Comparison of ENCODE assay signal across 14 cellular contexts in genomic region chr6:133682506-133683290, GRCh38.
DNase-seq lines count a peak whose midpoint lies in the region; FAIRE-seq and TF ChIP-seq lines count a peak whose summit lies in the region.
"Had no signal": no experiment of that assay in that cellular context is flagged by ENCODE, and none has a peak within 500 bp of the region (broad histone marks: within the 10 kb centered on the region; RNA-seq: fewer than 3 reads in every experiment).

No MANE protein-coding gene starts in this region.

- no peaks in the 10 kb centered on the region for H3F3A ChIP-seq in SK-N-SH (replicated peaks; ENCODE audit: insufficient read depth)

- no peak for TF ChIP-seq RAD21 in SK-N-SH (IDR thresholded peaks at IDR 0.05; ENCODE audit: low read length)

- FAIRE-seq in endometrium (lab: Jason Lieb, UNC): peak; percentile 96
- FAIRE-seq: HTR-8/SVneo had no signal

- H3K9me3 ChIP-seq in iPS-20b (ENCODE audit: insufficient read depth, low read depth, low read length) (no peaks in the 10 kb centered on the region), mesenchymal stem cell (ENCODE audit: control insufficient read depth, low read length) (no peaks in the 10 kb centered on the region), SK-N-SH (no peaks in the 10 kb centered on the region)

- no peak overlapping the region for H2BK5ac ChIP-seq in mesenchymal stem cell (ENCODE audit: low read depth, low read length, poor library complexity, severe bottlenecking)

- no peak for TF ChIP-seq EP300 in SK-N-SH (IDR thresholded peaks at IDR 0.05; ENCODE audit: borderline replicate concordance in 1 of 2, low read depth in 1 of 2, low read length in 1 of 2)

- POLR2A ChIA-PET in SK-N-SH (lab: Yijun Ruan, JAX): no interaction called here

- 77% methylated on average over 3 of the region's 5 CpGs for WGBS in mesenchymal stem cell
- WGBS in SK-N-SH (ENCODE audit: low lambda C conversion rate): 6% methylated on average over 5 of the region's 5 CpGs

- H3K4me2 ChIP-seq in mesenchymal stem cell (ENCODE audit: low read length, poor library complexity, severe bottlenecking) (no peak overlapping the region), SK-N-SH (no peak overlapping the region)

- H4K8ac ChIP-seq in mesenchymal stem cell (ENCODE audit: low read length): no peak overlapping the region

- no peak for TF ChIP-seq CTCF in SK-N-SH (IDR thresholded peaks at IDR 0.05)

- no peaks in the 10 kb centered on the region for H4K20me1 ChIP-seq in SK-N-SH (ENCODE audit: insufficient read depth)

- H3K4me1 ChIP-seq in iPS-20b (ENCODE audit: insufficient read depth, low read length): peaks cover 22% of the 10 kb centered on the region; the same call in 1 of the 2 replicates
- H3K4me1 ChIP-seq in mesenchymal stem cell (ENCODE audit: control insufficient read depth, insufficient read depth, low read depth, low read length): no peaks in the 10 kb centered on the region
- no peaks in the 10 kb centered on the region for H3K4me1 ChIP-seq in SK-N-SH (ENCODE audit: control insufficient read depth in 1 of 2, insufficient read depth in 2 of 2, low read depth in 1 of 2, low read length in 1 of 2)

- CTCF ChIA-PET in SK-N-SH (lab: Yijun Ruan, JAX): no interaction called here

- no peaks in the 10 kb centered on the region for H3K27me3 ChIP-seq in iPS-20b (ENCODE audit: insufficient read depth, low read length)
- H3K27me3 ChIP-seq in mesenchymal stem cell (ENCODE audit: control insufficient read depth in 1 of 2, insufficient read depth in 1 of 2, low read length in 2 of 2): no peaks in the 10 kb centered on the region
- H3K27me3 ChIP-seq in SK-N-SH (ENCODE audit: insufficient read depth): no peaks in the 10 kb centered on the region

- H3K27ac ChIP-seq in iPS-20b (ENCODE audit: low read length) (peak overlapping the region; percentile 73), mesenchymal stem cell (ENCODE audit: low read length, poor library complexity, severe bottlenecking) (no peak overlapping the region), SK-N-SH (ENCODE audit: low read depth in 2 of 2, low read length in 1 of 2) (no peak overlapping the region)

- H3K4me3 ChIP-seq in iPS-20b (ENCODE audit: low read length) (peak overlapping the region; percentile 3; the same call in 1 of the 2 replicates), mesenchymal stem cell (ENCODE audit: insufficient read depth in 1 of 2, low read depth in 1 of 2, low read length in 2 of 2) (no peak overlapping the region), SK-N-SH (ENCODE audit: low read depth in 2 of 2, low read length in 1 of 2) (no peak overlapping the region)

- no peaks in the 10 kb centered on the region; the same call in 1 of the 2 replicates for H3K9me2 ChIP-seq in SK-N-SH

- no peaks in the 10 kb centered on the region for H3K36me3 ChIP-seq in iPS-20b (ENCODE audit: insufficient read depth, low read depth, low read length)
- no peaks in the 10 kb centered on the region for H3K36me3 ChIP-seq in mesenchymal stem cell (ENCODE audit: control insufficient read depth in 1 of 2, insufficient read depth in 2 of 2, low read depth in 1 of 2, low read length in 2 of 2)
- H3K36me3 ChIP-seq in SK-N-SH (replicated peaks in 1 of 2; ENCODE audit: control insufficient read depth in 1 of 2, insufficient read depth in 2 of 2, low read length in 1 of 2): no peaks in the 10 kb centered on the region

- H3K14ac ChIP-seq in mesenchymal stem cell (ENCODE audit: low read length in 2 of 2): no peak overlapping the region

- H2AFZ ChIP-seq in mesenchymal stem cell (ENCODE audit: low read depth, low read length) (no peak overlapping the region), SK-N-SH (ENCODE audit: low read depth) (no peak overlapping the region)

- H2BK12ac ChIP-seq in mesenchymal stem cell (ENCODE audit: low read length in 2 of 2): no peak overlapping the region

- DNase-seq in EH (ENCODE audit: low read depth) (peak; percentile 66), M059J (ENCODE audit: low read depth) (peak; percentile 40), mesenchymal stem cell (no peak), SK-N-SH (no peak), NCI-H345 (lab: John Stamatoyannopoulos, UW) (no peak)
- DNase-seq in effector CD8-positive, alpha-beta T cell (lab: John Stamatoyannopoulos, UW): no peak
- DNase-seq: COR-L47, DMS153, KG1, NCI-H1105, NCI-H748 treated with DMSO at 0.1 percent for 48 hours had no signal

- no peaks in the 10 kb centered on the region for H3K79me2 ChIP-seq in SK-N-SH (ENCODE audit: insufficient read depth)

- H3K9ac ChIP-seq in iPS-20b (ENCODE audit: low read depth, low read length): peak overlapping the region; percentile 2; the same call in 1 of the 2 replicates
- H3K9ac ChIP-seq in mesenchymal stem cell (ENCODE audit: low read length): no peak overlapping the region
- no peak overlapping the region for H3K9ac ChIP-seq in SK-N-SH

- H2BK15ac ChIP-seq in mesenchymal stem cell (ENCODE audit: low read depth, poor library complexity, severe bottlenecking): no peak overlapping the region

- peak overlapping the region in 1 of 2 experiments; percentile 18 for H3K18ac ChIP-seq in mesenchymal stem cell (ENCODE audit: low read depth in 1 of 2, low read length in 2 of 2)

- no peak overlapping the region for H2AK5ac ChIP-seq in mesenchymal stem cell (ENCODE audit: low read length, severe bottlenecking)

- H2BK120ac ChIP-seq in mesenchymal stem cell (ENCODE audit: low read depth, low read length): no peak overlapping the region

- H4K91ac ChIP-seq in mesenchymal stem cell (ENCODE audit: low read length): no peak overlapping the region

- H3K23ac ChIP-seq in mesenchymal stem cell (ENCODE audit: low read length in 2 of 2): no peak overlapping the region

- no peak overlapping the region for H3K4ac ChIP-seq in mesenchymal stem cell (ENCODE audit: low read depth in 1 of 2, low read length in 2 of 2)

- H3K79me1 ChIP-seq in mesenchymal stem cell (replicated peaks; ENCODE audit: low read length, poor library complexity, severe bottlenecking): no peaks in the 10 kb centered on the region

TF ChIP-seq in SK-N-SH, 30 proteins besides CTCF, POLR2A, EP300 and RAD21 (continues in another document):
- no peak for TF ChIP-seq MXI1 (IDR thresholded peaks at IDR 0.05; ENCODE audit: low read depth, low read length)
- TF ChIP-seq ZBTB33 (IDR thresholded peaks at IDR 0.05; ENCODE audit: borderline replicate concordance, low read depth): no peak
- no peak for TF ChIP-seq RXRA (IDR thresholded peaks at IDR 0.05; ENCODE audit: borderline replicate concordance, low read depth)
- TF ChIP-seq REST (IDR thresholded peaks at IDR 0.05; ENCODE audit: low read depth, low read length): no peak
- TF ChIP-seq TCF12 (IDR thresholded peaks at IDR 0.05): no peak
- TF ChIP-seq NRF1 (IDR thresholded peaks at IDR 0.05; ENCODE audit: low read depth, low read length): no peak
- TF ChIP-seq USF1 (IDR thresholded peaks at IDR 0.05; ENCODE audit: borderline replicate concordance, low read depth): no peak
- TF ChIP-seq CHD2 (IDR thresholded peaks at IDR 0.05; ENCODE audit: low read length, partially characterized antibody): no peak

Comparison
In these comparisons a context has a peak if more than half of its experiments do, and no peak if none do; other contexts are left out.
1. DNase-seq: peak in EH (single experiment) and M059J (single experiment); none in mesenchymal stem cell (single experiment), SK-N-SH (single experiment), effector CD8-positive, alpha-beta T cell (single experiment) and NCI-H345 (single experiment).